ENCODE assay signal across 7 cellular contexts in genomic region chr1:66925558-66925910, GRCh38. TPM values are rescaled to one million over a fixed set of nuclear protein-coding genes. Genes with fewer than 3 reads are reported as not detected.
DNase-seq lines count a peak whose midpoint lies in the region; ATAC-seq and TF ChIP-seq lines count a peak whose summit lies in the region.

No MANE protein-coding gene starts in this region.

- H3K27me3 Mint-ChIP-seq in neural crest cell (ENCODE audit: low read depth): no peaks in the 10 kb centered on the region

- H3K9me3 Mint-ChIP-seq in neural crest cell: no peaks in the 10 kb centered on the region

- H3K9ac ChIP-seq in duodenal mucosa (ENCODE audit: low read depth in 1 of 2, low read length in 2 of 2): peak overlapping the region; percentile 73 to 86

- peak overlapping the region; percentile 98 for H3K27ac Mint-ChIP-seq in neural crest cell (ENCODE audit: unreplicated experiment)

- H3K36me3 ChIP-seq in duodenal mucosa (ENCODE audit: control insufficient read depth in 1 of 2, insufficient read depth in 2 of 2, low read length in 2 of 2): no peaks in the 10 kb centered on the region

- ATAC-seq in GM19455 (IDR thresholded peaks at IDR 0.05; ENCODE audit: unreplicated experiment): peak; percentile 2

- H3K4me3 Mint-ChIP-seq in neural crest cell: peak overlapping the region; percentile 99

- H3K4me3 ChIP-seq in Jurkat, Clone E6-1 (ENCODE audit: low read length): peak overlapping the region; percentile 77
- H3K4me3 ChIP-seq in duodenal mucosa (ENCODE audit: low read depth in 1 of 2, low read length in 2 of 2): peak overlapping the region; percentile 85 to 86

- TF ChIP-seq CTCF in neural crest cell (conservative IDR thresholded peaks at IDR 0.05): no peak

- H3K36me3 Mint-ChIP-seq in neural crest cell (ENCODE audit: low read depth): no peaks in the 10 kb centered on the region

- H3K27ac ChIP-seq in duodenal mucosa (ENCODE audit: low read depth, low read length): peak overlapping the region; percentile 89

- H3K9me3 ChIP-seq in duodenal mucosa (ENCODE audit: control insufficient read depth in 1 of 2, low read length in 2 of 2): no peaks in the 10 kb centered on the region

- H3K27me3 ChIP-seq in duodenal mucosa (ENCODE audit: control insufficient read depth in 1 of 2, insufficient read depth in 2 of 2, low read length in 2 of 2): no peaks in the 10 kb centered on the region

- in situ Hi-C loops in G401 (cut with HindIII; ENCODE audit: low sequenced_read_pairs): no loop called here

- H3K4me1 ChIP-seq in duodenal mucosa (ENCODE audit: control insufficient read depth in 1 of 2, insufficient read depth in 2 of 2, low read length in 2 of 2): peaks cover 22 to 32% of the 10 kb centered on the region in 2 donors

- peaks cover 40% of the 10 kb centered on the region for H3K4me1 Mint-ChIP-seq in neural crest cell

- no peak for DNase-seq in Jurkat, Clone E6-1 (ENCODE audit: low read depth, low spot score)
- DNase-seq in neural crest cell (ENCODE audit: low read depth, low spot score): no peak
- DNase-seq in G401 (ENCODE audit: low spot score): no peak
- DNase-seq in NCI-H187 (lab: John Stamatoyannopoulos, UW): no peak
- no peak for DNase-seq in GF-D8 (lab: John Stamatoyannopoulos, UW)

RNA-seq across cellular contexts. Expression of gene MIER1, which starts 0.7 kb away (rescaled TPM):
- 14.0 TPM for polyA plus RNA-seq in Jurkat, Clone E6-1 (2012; ENCODE audit: insufficient read depth, insufficient read length)
- total RNA-seq in neural crest cell: 29.0 and 31.4 TPM in 2 replicates
- 13.5 and 20.5 TPM in 2 replicates for total RNA-seq in G401 (2014; rRNA removed; shearing (Covaris generic))

RNA-seq across cellular contexts. Expression of gene DNAI4, which starts 0.9 kb away (rescaled TPM):
- polyA plus RNA-seq in Jurkat, Clone E6-1 (2012; ENCODE audit: insufficient read depth, insufficient read length): 1.6 TPM
- 4.0 and 8.0 TPM in 2 replicates for total RNA-seq in neural crest cell
- 3.7 and 7.3 TPM in 2 replicates for total RNA-seq in G401 (2014; rRNA removed; shearing (Covaris generic))
